ENCODE assay signal across 8 cellular contexts in the genomic region with DNA sequence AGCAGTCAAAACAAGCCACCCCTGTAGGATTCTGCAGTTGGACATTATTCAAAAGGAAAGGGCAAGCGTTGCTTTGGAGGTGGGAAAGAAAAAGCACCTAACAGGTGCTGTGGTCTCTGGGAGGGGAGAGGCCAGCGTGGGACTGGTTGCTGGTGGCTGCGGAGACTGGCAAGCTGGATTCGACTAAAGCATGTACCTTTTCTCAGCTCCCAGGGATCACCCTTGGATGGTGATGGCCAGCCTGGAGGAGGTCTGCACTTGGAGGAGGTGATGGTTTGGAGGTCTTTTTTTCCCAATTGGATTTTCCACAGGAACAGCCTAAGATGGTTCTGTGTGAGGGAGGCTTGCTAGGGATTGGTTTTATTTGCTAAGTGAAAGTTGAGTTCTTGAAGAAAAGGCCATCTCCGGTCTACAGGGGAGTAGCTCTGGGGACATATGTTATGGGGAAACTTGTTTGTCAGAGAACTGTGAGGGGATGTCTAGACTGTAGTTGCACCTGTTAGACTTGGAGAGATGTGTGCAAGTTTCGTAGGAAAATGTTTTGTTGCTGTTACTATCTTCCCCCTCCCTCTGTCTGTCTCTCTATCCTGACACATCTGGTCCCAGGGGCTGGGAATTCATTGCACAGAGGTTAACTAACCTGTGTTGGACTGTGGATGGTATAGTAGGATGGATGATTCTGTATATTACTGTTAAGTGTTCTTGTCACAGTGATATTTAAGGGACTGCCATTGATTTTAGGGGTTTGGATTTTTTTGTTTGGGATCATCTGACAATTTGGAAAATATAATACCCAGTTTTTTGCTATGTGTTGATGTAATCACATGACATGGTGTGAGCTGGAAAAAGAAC. TPM values are rescaled to one million over a fixed set of nuclear protein-coding genes. Genes with fewer than 3 reads are reported as not detected.
DNase-seq lines count a peak whose midpoint lies in the region; ATAC-seq and TF ChIP-seq lines count a peak whose summit lies in the region.

No MANE protein-coding gene starts in this region.

- peaks cover 21 to 65% (median 47%) of the 10 kb centered on the region in 4 donors for H3K4me1 Mint-ChIP-seq in CD4-positive, CD25-positive, alpha-beta regulatory T cell
- peaks cover 62% of the 10 kb centered on the region for H3K4me1 Mint-ChIP-seq in activated naive CD4-positive, alpha-beta T cell treated with anti-CD3 and anti-CD28 coated beads for 36 hours (ENCODE audit: low read depth)
- H3K4me1 Mint-ChIP-seq in stimulated activated naive CD8-positive, alpha-beta T cell treated with anti-CD3 and anti-CD28 coated beads, Interleukin-15, amount 100 ng/mL, for 72 hours: peaks cover 62% of the 10 kb centered on the region

- ATAC-seq in CD4-positive, CD25-positive, alpha-beta regulatory T cell (ENCODE audit: low read depth in 2 of 2): no peak
- peak; percentile 22 for ATAC-seq in stimulated activated naive CD8-positive, alpha-beta T cell treated with anti-CD3 and anti-CD28 coated beads, Interleukin-15, amount 100 ng/mL, for 72 hours

- H3K36me3 Mint-ChIP-seq in CD4-positive, CD25-positive, alpha-beta regulatory T cell: peaks cover 41% of the 10 kb centered on the region
- H3K36me3 Mint-ChIP-seq in activated naive CD4-positive, alpha-beta T cell treated with anti-CD3 and anti-CD28 coated beads for 36 hours (ENCODE audit: low read depth): peaks cover 27% of the 10 kb centered on the region

- no peaks in the 10 kb centered on the region for H3K9me3 ChIP-seq in CD4-positive, CD25-positive, alpha-beta regulatory T cell (ENCODE audit: control insufficient read depth in 2 of 2, low read length in 2 of 2)
- H3K9me3 ChIP-seq in iPS-18a (ENCODE audit: control insufficient read depth, low read depth, low read length): no peaks in the 10 kb centered on the region

- peaks cover 12% of the 10 kb centered on the region for H3K36me3 ChIP-seq in CD4-positive, CD25-positive, alpha-beta regulatory T cell (ENCODE audit: control insufficient read depth, insufficient read depth, low read length)
- H3K36me3 ChIP-seq in iPS-18a (ENCODE audit: control insufficient read depth, low read depth, low read length): peaks cover 7% of the 10 kb centered on the region

- no peak for TF ChIP-seq CTCF in HFF-Myc (IDR thresholded peaks at IDR 0.05; ENCODE audit: low read depth, low read length, missing control alignments)

- H3K4me3 ChIP-seq in CD4-positive, CD25-positive, alpha-beta regulatory T cell (ENCODE audit: low read depth, low read length): peak overlapping the region; percentile 96
- H3K4me3 ChIP-seq in HFF-Myc (replicated peaks; ENCODE audit: low read depth, low read length) (peak overlapping the region; percentile 83), iPS-18a (ENCODE audit: low read length) (peak overlapping the region; percentile 90)

- H3K27me3 ChIP-seq in CD4-positive, CD25-positive, alpha-beta regulatory T cell (ENCODE audit: control insufficient read depth, insufficient read depth, low read length): no peaks in the 10 kb centered on the region
- peaks cover 12% of the 10 kb centered on the region for H3K27me3 ChIP-seq in iPS-18a (ENCODE audit: control insufficient read depth, insufficient read depth, low read length)

- H3K4me3 Mint-ChIP-seq in CD4-positive, CD25-positive, alpha-beta regulatory T cell: peak overlapping the region; percentile 97 to 99 (median 98)
- H3K4me3 Mint-ChIP-seq in activated naive CD4-positive, alpha-beta T cell treated with anti-CD3 and anti-CD28 coated beads for 36 hours: peak overlapping the region; percentile 98
- peak overlapping the region; percentile 84 to 94 for H3K4me3 Mint-ChIP-seq in stimulated activated naive CD8-positive, alpha-beta T cell treated with anti-CD3 and anti-CD28 coated beads, Interleukin-15, amount 100 ng/mL, for 72 hours

- peaks cover 0 to 6% (median 0%) of the 10 kb centered on the region in 7 donors for H3K9me3 Mint-ChIP-seq in CD4-positive, CD25-positive, alpha-beta regulatory T cell
- H3K9me3 Mint-ChIP-seq in activated naive CD4-positive, alpha-beta T cell treated with anti-CD3 and anti-CD28 coated beads for 36 hours: no peaks in the 10 kb centered on the region
- H3K9me3 Mint-ChIP-seq in stimulated activated naive CD8-positive, alpha-beta T cell treated with anti-CD3 and anti-CD28 coated beads, Interleukin-15, amount 100 ng/mL, for 72 hours: no peaks in the 10 kb centered on the region

- H3K27ac ChIP-seq in CD4-positive, CD25-positive, alpha-beta regulatory T cell (ENCODE audit: insufficient read depth, low read length, poor library complexity, severe bottlenecking): peak overlapping the region; percentile 69
- H3K27ac ChIP-seq in iPS-18a (ENCODE audit: low read length): no peak overlapping the region

- H3K4me1 ChIP-seq in CD4-positive, CD25-positive, alpha-beta regulatory T cell (ENCODE audit: control insufficient read depth, insufficient read depth, low read length, poor library complexity, severe bottlenecking): peaks cover 65% of the 10 kb centered on the region
- peaks cover 22% of the 10 kb centered on the region for H3K4me1 ChIP-seq in iPS-18a (ENCODE audit: control insufficient read depth, low read depth, low read length)

- peak in 2 of 3 donors; percentile 25 to 47 for DNase-seq in CD4-positive, CD25-positive, alpha-beta regulatory T cell
- DNase-seq in HFF-Myc (ENCODE audit: extremely low read depth, low read depth): no peak
- DNase-seq in activated naive CD4-positive, alpha-beta T cell treated with anti-CD3 and anti-CD28 coated beads for 36 hours: peak; percentile 39
- DNase-seq in stimulated activated naive CD8-positive, alpha-beta T cell treated with anti-CD3 and anti-CD28 coated beads, Interleukin-15, amount 100 ng/mL, for 72 hours: peak in 1 of 2 donors; percentile 20
- DNase-seq in T1000 (lab: John Stamatoyannopoulos, UW): no peak
- DNase-seq in CD1c-positive myeloid dendritic cell (ENCODE audit: extremely low spot score): no peak
- no peak for DNase-seq in AG20443 (ENCODE audit: low spot score)

- intact Hi-C loops in activated naive CD4-positive, alpha-beta T cell treated with anti-CD3 and anti-CD28 coated beads for 36 hours (cut with micrococcal nuclease): loop anchor here (1.0 to 5.0 kb wide), 10 partner anchors 48 to 527 kb away; partner anchors contain the start of gene IFNG-AS1

- peak overlapping the region; percentile 95 to 100 (median 99) for H3K27ac Mint-ChIP-seq in CD4-positive, CD25-positive, alpha-beta regulatory T cell
- H3K27ac Mint-ChIP-seq in activated naive CD4-positive, alpha-beta T cell treated with anti-CD3 and anti-CD28 coated beads for 36 hours: peak overlapping the region; percentile 90
- H3K27ac Mint-ChIP-seq in stimulated activated naive CD8-positive, alpha-beta T cell treated with anti-CD3 and anti-CD28 coated beads, Interleukin-15, amount 100 ng/mL, for 72 hours: peak overlapping the region; percentile 96 to 97

- peak overlapping the region; percentile 88 for H3K9ac ChIP-seq in iPS-18a (ENCODE audit: low read length)

- peaks cover 6% of the 10 kb centered on the region for H3K27me3 Mint-ChIP-seq in CD4-positive, CD25-positive, alpha-beta regulatory T cell
- H3K27me3 Mint-ChIP-seq in activated naive CD4-positive, alpha-beta T cell treated with anti-CD3 and anti-CD28 coated beads for 36 hours (ENCODE audit: low read depth): no peaks in the 10 kb centered on the region
- no peaks in the 10 kb centered on the region for H3K27me3 Mint-ChIP-seq in stimulated activated naive CD8-positive, alpha-beta T cell treated with anti-CD3 and anti-CD28 coated beads, Interleukin-15, amount 100 ng/mL, for 72 hours

- CTCF ChIA-PET in activated naive CD4-positive, alpha-beta T cell treated with anti-CD3 and anti-CD28 coated beads for 36 hours (lab: Charles Lee): interaction anchor here (1.3 kb wide), 1 partner anchor 22 kb away, joined by 3 read pairs; no protein-coding TSS in a partner anchor

RNA-seq across cellular contexts. Expression of gene DYRK2, which starts 2.2 kb away (rescaled TPM):
- 91.4 TPM for total RNA-seq in CD4-positive, CD25-positive, alpha-beta regulatory T cell
- 10 to 100 TPM; 53.5 to 87.9 (median 71.9) TPM for polyA plus RNA-seq in CD4-positive, CD25-positive, alpha-beta regulatory T cell
- 10 to 100 TPM; 29.3 to 30.0 TPM for total RNA-seq in activated naive CD4-positive, alpha-beta T cell treated with anti-CD3 and anti-CD28 coated beads for 36 hours

Comparison
In these comparisons a context has a peak if more than half of its experiments do, and no peak if none do; other contexts are left out.
1. DNase-seq: peak in CD4-positive, CD25-positive, alpha-beta regulatory T cell (2 of 3) and activated naive CD4-positive, alpha-beta T cell treated with anti-CD3 and anti-CD28 coated beads for 36 hours (single experiment); none in HFF-Myc (single experiment), T1000 (single experiment), CD1c-positive myeloid dendritic cell (single experiment) and AG20443 (single experiment).
2. Peak in every context shown above with its lines, with median percentiles within 50 percentile points of each other: H3K4me3 ChIP-seq, H3K27ac Mint-ChIP-seq and H3K4me3 Mint-ChIP-seq.